In genomic region chr16:72666267-72666666, GRCh38 we compare ENCODE assay signal across 15 cellular contexts.
A peak's percentile ranks its signal among the peaks of the same experiment; 100 is the strongest.
DNase-seq lines count a peak whose midpoint lies in the region; ATAC-seq and TF ChIP-seq lines count a peak whose summit lies in the region.
"Had no signal": no experiment of that assay in that cellular context is flagged by ENCODE, and none has a peak within 500 bp of the region (broad histone marks: within the 10 kb centered on the region; RNA-seq: fewer than 3 reads in every experiment).

No MANE protein-coding gene starts in this region.

- no peak overlapping the region for H3K23ac ChIP-seq in IMR-90 (ENCODE audit: low read depth, low read length)

- peaks cover 0 to 6% of the 10 kb centered on the region in 2 experiments; a peak in 1 of 4 replicates for H3K79me1 ChIP-seq in IMR-90 (ENCODE audit: low read depth in 1 of 2, low read length in 2 of 2)

- TF ChIP-seq POLR2A in IMR-90 (IDR thresholded peaks at IDR 0.05; ENCODE audit: low read depth, low read length) (no peak), Peyer's patch (IDR thresholded peaks at IDR 0.05) (no peak)

- no peak overlapping the region for H2BK5ac ChIP-seq in IMR-90 (ENCODE audit: low read depth, low read length, poor library complexity, severe bottlenecking)

- in situ Hi-C loops in IMR-90 (cut with MboI; ENCODE audit: low sequenced_read_pairs) = loop anchor here (10.0 kb wide), 2 partner anchors 269 to 399 kb away; no protein-coding TSS in a partner anchor

- H3K4ac ChIP-seq in IMR-90 (ENCODE audit: low read depth, low read length) = no peak overlapping the region

- no peak overlapping the region for H3K9ac ChIP-seq in IMR-90 (ENCODE audit: low read depth, low read length)

- H4K20me1 ChIP-seq in IMR-90 (ENCODE audit: insufficient read depth, low read length) = no peaks in the 10 kb centered on the region

- WGBS in IMR-90 (ENCODE audit: extremely low coverage in 2 of 2, insufficient read length in 1 of 2), 2 experiments = no CpG with 5 or more reads among the region's 2 CpGs

- no peak overlapping the region for H2AK9ac ChIP-seq in IMR-90 (replicated peaks; ENCODE audit: low read depth, low read length, poor library complexity)

- H3K4me3 ChIP-seq in IMR-90 (ENCODE audit: insufficient read depth, low read depth, low read length) (no peak overlapping the region), left lung (no peak overlapping the region), Peyer's patch (no peak overlapping the region)

- no peak overlapping the region for H3K4me3 Mint-ChIP-seq in T-helper 17 cell

- TF ChIP-seq CTCF in IMR-90 (conservative IDR thresholded peaks at IDR 0.05; ENCODE audit: low read depth, low read length) = no peak
- TF ChIP-seq CTCF in left lung (IDR thresholded peaks at IDR 0.05) = no peak
- TF ChIP-seq CTCF in Peyer's patch (IDR thresholded peaks at IDR 0.05) = no peak

- no peaks in the 10 kb centered on the region for H3K9me3 ChIP-seq in IMR-90 (ENCODE audit: control insufficient read depth, insufficient read depth, low read length)
- H3K9me3 ChIP-seq in T-helper 17 cell (ENCODE audit: control insufficient read depth, low read length, poor library complexity, severe bottlenecking) = no peaks in the 10 kb centered on the region
- peaks cover 0 to under 1% of the 10 kb centered on the region in 2 donors for H3K9me3 ChIP-seq in left lung
- no peaks in the 10 kb centered on the region for H3K9me3 ChIP-seq in Peyer's patch

- no peak overlapping the region for H3K4me2 ChIP-seq in IMR-90 (ENCODE audit: low read depth, low read length)

- H3K27ac ChIP-seq in IMR-90 (ENCODE audit: insufficient read depth, low read length) = no peak overlapping the region
- no peak overlapping the region for H3K27ac ChIP-seq in left lung
- H3K27ac ChIP-seq in Peyer's patch = no peak overlapping the region

- POLR2A ChIA-PET in IMR-90 (lab: Charles Lee; ENCODE audit: unreplicated experiment) = no interaction called here

- H2AK5ac ChIP-seq in IMR-90 (ENCODE audit: low read depth, low read length) = no peak overlapping the region

- H3K56ac ChIP-seq in IMR-90 (ENCODE audit: extremely low read depth, insufficient read depth, low read length) = no peak overlapping the region

- no peak overlapping the region for H4K91ac ChIP-seq in IMR-90 (ENCODE audit: insufficient read depth, low read depth, low read length)

- BruUV-seq in IMR-90 (replicated peaks; lab: Mats Ljungman, UMichigan) = no TSS peak

- H3K4me1 ChIP-seq in IMR-90 (ENCODE audit: control insufficient read depth, insufficient read depth, low read length) (no peaks in the 10 kb centered on the region), left lung (peaks cover 6 to 9% of the 10 kb centered on the region in 2 donors), Peyer's patch (peaks cover 0 to 4% (median 0%) of the 10 kb centered on the region in 4 donors)

- H3K9me1 ChIP-seq in IMR-90 (ENCODE audit: insufficient read depth, low read length) = no peaks in the 10 kb centered on the region

- no peaks in the 10 kb centered on the region for H3K27me3 Mint-ChIP-seq in T-helper 17 cell

- CTCF ChIA-PET in IMR-90 (lab: Yijun Ruan, JAX) = no interaction called here

- H3K4me1 Mint-ChIP-seq in T-helper 17 cell = peaks cover 11% of the 10 kb centered on the region

- intact Hi-C loops in IMR-90 (cut with micrococcal nuclease) (loop anchor here (5.0 to 10.0 kb wide), 5 partner anchors 116 to 541 kb away; no protein-coding TSS in a partner anchor), left lung (cut with DNase I) (no loop called here)

- H2AFZ ChIP-seq in IMR-90 (replicated peaks; ENCODE audit: low read length, poor library complexity) = no peak overlapping the region

- DNase-seq in DMS114 treated with DMSO at 0.1 percent for 48 hours (lab: John Stamatoyannopoulos, UW; ENCODE audit: unreplicated experiment) = peak; percentile 7
- peak; percentile 12 for DNase-seq in IMR-90
- DNase-seq in T-helper 17 cell = no peak
- peak; percentile 6 for DNase-seq in left kidney (ENCODE audit: low read depth, low spot score)
- DNase-seq in left lung = no peak
- DNase-seq in NCI-H446 (lab: John Stamatoyannopoulos, UW) = no peak
- no peak for DNase-seq in Peyer's patch
- DNase-seq in SHP77 (lab: John Stamatoyannopoulos, UW) = no peak
- DNase-seq: activated CD4-positive, alpha-beta T cell treated with anti-CD3 and anti-CD28 coated beads for 48 hours; aorta; glutamatergic neuron; left colon had no signal

- no peak for TF ChIP-seq RAD21 in IMR-90 (IDR thresholded peaks at IDR 0.05; ENCODE audit: low read length)

- H2BK15ac ChIP-seq in IMR-90 (ENCODE audit: low read depth, low read length) = no peak overlapping the region

- no peak overlapping the region for H2BK120ac ChIP-seq in IMR-90 (ENCODE audit: low read depth, low read length)

- H4K5ac ChIP-seq in IMR-90 (ENCODE audit: low read depth, low read length) = no peak overlapping the region

- H3K36me3 Mint-ChIP-seq in T-helper 17 cell (ENCODE audit: low read depth) = peaks cover 2% of the 10 kb centered on the region
- H3K36me3 Mint-ChIP-seq: CD4-positive, CD25-positive, alpha-beta regulatory T cell had no signal

- H3K36me3 ChIP-seq in IMR-90 (ENCODE audit: control insufficient read depth, insufficient read depth, low read length) (no peaks in the 10 kb centered on the region), left lung (no peaks in the 10 kb centered on the region), Peyer's patch (no peaks in the 10 kb centered on the region)

- ATAC-seq in IMR-90 (ENCODE audit: low read depth) (no peak), T-helper 17 cell (no peak), left lung (no peak)
- ATAC-seq: left colon; naive thymus-derived CD4-positive, alpha-beta T cell had no signal

- no peak overlapping the region for H2BK20ac ChIP-seq in IMR-90 (ENCODE audit: low read depth, low read length)

- no peak overlapping the region for H3K18ac ChIP-seq in IMR-90 (ENCODE audit: low read depth, low read length)

- dilution Hi-C loops in IMR-90 (cut with HindIII; ENCODE audit: low sequenced_read_pairs, unreplicated experiment) = no loop called here

- H4K8ac ChIP-seq in IMR-90 (ENCODE audit: low read depth in 2 of 2, low read length in 2 of 2) = no peak overlapping the region

- H3K14ac ChIP-seq in IMR-90 (replicated peaks; ENCODE audit: low read depth, low read length) = no peak overlapping the region

- peak overlapping the region; percentile 95 for H3K27ac Mint-ChIP-seq in T-helper 17 cell
- H3K27ac Mint-ChIP-seq: activated T-helper 1 cell treated with anti-CD3 and anti-CD28 coated beads, Interleukin-12 subunit alpha, Interleukin-12 subunit beta, Interleukin-2, Interleukin-4 antibody, amounts not matched to agents 30 ng/mL and 10 ng/mL and 1 ng/mL, durations not matched to agents 14 hours and 24 hours and 36 hours had no signal

- no peaks in the 10 kb centered on the region for H3K27me3 ChIP-seq in IMR-90 (ENCODE audit: control insufficient read depth, insufficient read depth, low read length)
- H3K27me3 ChIP-seq in left lung = no peaks in the 10 kb centered on the region
- no peaks in the 10 kb centered on the region for H3K27me3 ChIP-seq in Peyer's patch

TF ChIP-seq in IMR-90, 13 proteins besides CTCF, POLR2A, EP300 and RAD21:
- TF ChIP-seq USF2 (IDR thresholded peaks at IDR 0.05; ENCODE audit: low read depth, low read length) = no peak
- TF ChIP-seq NFE2L2 (IDR thresholded peaks at IDR 0.05; ENCODE audit: low read depth, low read length) = no peak
- no peak for TF ChIP-seq MXI1 (IDR thresholded peaks at IDR 0.05; ENCODE audit: borderline replicate concordance, low read depth, low read length)
- TF ChIP-seq RCOR1 (IDR thresholded peaks at IDR 0.05; ENCODE audit: insufficient replicate concordance, low read length) = no peak
- TF ChIP-seq SMC3 (IDR thresholded peaks at IDR 0.05; ENCODE audit: low read depth, low read length) = no peak
- no peak for TF ChIP-seq RFX5 (IDR thresholded peaks at IDR 0.05; ENCODE audit: low read depth, low read length)
- no peak for TF ChIP-seq CHD1 (IDR thresholded peaks at IDR 0.05; ENCODE audit: low read depth, low read length)
- no peak for TF ChIP-seq BHLHE40 (IDR thresholded peaks at IDR 0.05; ENCODE audit: low read depth, low read length)
- TF ChIP-seq MAZ (IDR thresholded peaks at IDR 0.05; ENCODE audit: borderline replicate concordance, low read depth, low read length) = no peak
- TF ChIP-seq FOS (IDR thresholded peaks at IDR 0.05; ENCODE audit: low read depth, low read length) = no peak
- no peak for TF ChIP-seq ELK1 (IDR thresholded peaks at IDR 0.05; ENCODE audit: borderline replicate concordance, low read depth, low read length)

Comparison
In these comparisons a context has a peak if more than half of its experiments do, and no peak if none do; other contexts are left out.
1. DNase-seq: peak in DMS114 treated with DMSO at 0.1 percent for 48 hours (single experiment), IMR-90 (single experiment) and left kidney (single experiment); none in T-helper 17 cell (0 of 3), left lung (0 of 2), NCI-H446 (0 of 2), Peyer's patch (0 of 3) and SHP77 (0 of 2).